In the genomic region with DNA sequence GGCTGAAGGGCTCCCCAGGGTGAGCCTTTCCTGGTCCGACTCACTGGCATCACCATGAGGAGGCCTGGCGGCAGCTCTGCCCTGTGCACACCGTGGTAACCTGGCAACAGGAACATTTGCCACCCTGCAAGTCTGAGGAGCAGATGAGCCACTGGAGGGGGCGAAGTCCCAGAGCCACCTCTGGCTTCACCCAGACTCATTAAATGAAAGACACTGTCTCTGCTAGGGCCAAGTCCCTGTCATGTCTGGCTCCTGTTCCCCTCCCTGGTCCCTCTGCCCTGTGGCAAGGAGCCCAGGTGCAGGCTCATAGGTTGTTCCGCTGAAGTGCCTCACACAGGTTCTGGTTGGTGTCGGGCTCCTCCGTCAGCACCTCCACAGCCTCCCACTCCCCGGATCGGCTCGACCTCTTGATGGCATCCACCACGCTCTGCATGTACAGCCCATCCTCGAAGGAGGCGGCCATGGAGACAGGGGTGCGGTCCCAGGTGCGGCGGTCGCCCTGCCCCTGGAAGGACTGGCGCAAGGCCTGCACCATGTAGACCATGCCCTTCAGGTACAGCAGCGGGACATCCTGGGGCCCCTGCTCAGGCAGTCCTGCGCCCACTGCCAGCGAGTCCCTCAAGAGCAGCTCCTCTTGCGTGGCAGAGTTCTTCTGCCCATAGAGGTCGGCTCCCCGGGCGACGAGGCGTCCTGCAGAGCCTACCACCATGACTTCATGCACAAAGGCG, we compare ENCODE assay signal across 11 cellular contexts. TPM values are rescaled to one million over a fixed set of nuclear protein-coding genes. Genes with fewer than 3 reads are reported as not detected.
DNase-seq lines count a peak whose midpoint lies in the region; ATAC-seq, FAIRE-seq and TF ChIP-seq lines count a peak whose summit lies in the region.
"Had no signal": no experiment of that assay in that cellular context is flagged by ENCODE, and none has a peak within 500 bp of the region (broad histone marks: within the 10 kb centered on the region; RNA-seq: fewer than 3 reads in every experiment).

No MANE protein-coding gene starts in this region.

- H3K27ac ChIP-seq in BLaER1: peak overlapping the region; percentile 72
- peak overlapping the region in 3 of 4 donors; percentile 25 to 88 (median 82) for H3K27ac ChIP-seq in pancreas

- peaks cover 53% of the 10 kb centered on the region for H3K4me1 ChIP-seq in BLaER1
- H3K4me1 ChIP-seq in endocrine pancreas (ENCODE audit: control insufficient read depth, insufficient read depth, low read length): peaks cover 5% of the 10 kb centered on the region
- peaks cover 5 to 16% (median 9%) of the 10 kb centered on the region in 3 donors for H3K4me1 ChIP-seq in pancreas

- DNase-seq in H7 (peak; percentile 33), pancreas (peak in 2 of 6 donors; percentile 14 to 58), Kasumi-1 (lab: John Stamatoyannopoulos, UW) (no peak), germinal center (ENCODE audit: low spot score) (no peak)
- DNase-seq: activated CD4-positive, alpha-beta T cell treated with anti-CD3 and anti-CD28 coated beads, Interleukin-2, amount 10 ng/mL, durations not matched to agents 24 days and 14 days; AML-193 had no signal

- H3K9me3 ChIP-seq in BLaER1: no peaks in the 10 kb centered on the region
- no peaks in the 10 kb centered on the region for H3K9me3 ChIP-seq in endocrine pancreas (ENCODE audit: control insufficient read depth, low read length)
- H3K9me3 ChIP-seq in pancreas: no peaks in the 10 kb centered on the region

- peak overlapping the region; percentile 83 for H3K4me2 ChIP-seq in BLaER1

- H3K36me3 ChIP-seq in BLaER1 (peaks cover 33% of the 10 kb centered on the region), H7 (replicated peaks; ENCODE audit: control insufficient read depth, insufficient read depth, low read length) (no peaks in the 10 kb centered on the region), endocrine pancreas (ENCODE audit: control insufficient read depth, insufficient read depth, low read length) (no peaks in the 10 kb centered on the region), pancreas (no peaks in the 10 kb centered on the region)

- TF ChIP-seq CTCF in pancreas (IDR thresholded peaks at IDR 0.05): no peak

- H3K9ac ChIP-seq in BLaER1 (peak overlapping the region; percentile 63), endocrine pancreas (ENCODE audit: control insufficient read depth, insufficient read depth, low read length) (peak overlapping the region; percentile 20)

- ATAC-seq in pancreas (peak in 2 of 4 donors; percentile 39 to 43), GM21360 (IDR thresholded peaks at IDR 0.05; ENCODE audit: unreplicated experiment) (no peak), GM19328 (IDR thresholded peaks at IDR 0.05; ENCODE audit: unreplicated experiment) (no peak)

- intact Hi-C loops in pancreas (cut with DNase I): loop anchor here in 1 of 3 donors (10.0 kb wide), 1 partner anchor 250 kb away; no protein-coding TSS in a partner anchor

- 92 to 95% methylated on average over 28 of the region's 28 CpGs for WGBS in pancreas, 2 donors

- no peak for FAIRE-seq in pancreas (lab: Jason Lieb, UNC)
- FAIRE-seq: bronchial epithelial cell had no signal

- H3K4me3 ChIP-seq in BLaER1: no peak overlapping the region
- no peak overlapping the region for H3K4me3 ChIP-seq in H7 (ENCODE audit: insufficient read depth, low read depth, low read length)
- no peak overlapping the region for H3K4me3 ChIP-seq in endocrine pancreas (ENCODE audit: control insufficient read depth, insufficient read depth, low read length)
- H3K4me3 ChIP-seq in pancreas: no peak overlapping the region

- H4K20me1 ChIP-seq in BLaER1: no peaks in the 10 kb centered on the region

- H3K27me3 ChIP-seq in BLaER1 (no peaks in the 10 kb centered on the region), H7 (ENCODE audit: control insufficient read depth, insufficient read depth, low read length) (no peaks in the 10 kb centered on the region), endocrine pancreas (ENCODE audit: control insufficient read depth, insufficient read depth, low read length) (no peaks in the 10 kb centered on the region), pancreas (no peaks in the 10 kb centered on the region)

RNA-seq across cellular contexts. Expression of gene C16orf86, which starts 8.4 kb away (rescaled TPM):
- 8.5 and 9.0 TPM in 2 replicates for total RNA-seq in H7 (2014; rRNA removed; shearing (Covaris generic))
- 1 to 10 TPM; 1.4 to 4.1 (median 2.4) TPM for total RNA-seq in pancreas
- 1 to 10 TPM; 5.7 to 7.6 TPM for polyA plus RNA-seq in pancreas

RNA-seq across cellular contexts. Expression of gene ENKD1, which starts 8.5 kb away (rescaled TPM):
- 7.0 and 12.3 TPM in 2 replicates for total RNA-seq in H7 (2014; rRNA removed; shearing (Covaris generic))
- total RNA-seq in pancreas: 10 to 100 TPM; 24.3 to 60.1 (median 44.2) TPM
- polyA plus RNA-seq in pancreas: 100 to 1,000 TPM; 150 to 171 TPM

RNA-seq across cellular contexts. Expression of gene PARD6A, which starts 14.3 kb away (rescaled TPM):
- total RNA-seq in H7 (2014; rRNA removed; shearing (Covaris generic)): 5.5 and 6.8 TPM in 2 replicates
- total RNA-seq in pancreas: 10 to 100 TPM in 4 of 6 donors, 1 to 10 TPM in 2; 8.6 to 18.2 (median 15.7) TPM
- polyA plus RNA-seq in pancreas: 10 to 100 TPM; 11.6 to 14.3 TPM

RNA-seq across cellular contexts. Expression of gene ACD, which starts 15.0 kb away (rescaled TPM):
- 44.9 and 52.2 TPM in 2 replicates for total RNA-seq in H7 (2014; rRNA removed; shearing (Covaris generic))
- 10 to 100 TPM in 2 of 6 donors, 1 to 10 TPM in 4; 6.6 to 10.8 (median 9.7) TPM for total RNA-seq in pancreas
- 10 to 100 TPM; 16.9 to 29.0 TPM for polyA plus RNA-seq in pancreas

RNA-seq across cellular contexts. Expression of gene CARMIL2, which starts 30.1 kb away (rescaled TPM):
- 3.6 and 6.4 TPM in 2 replicates for total RNA-seq in H7 (2014; rRNA removed; shearing (Covaris generic))
- total RNA-seq in pancreas: 1 to 10 TPM in 5 of 6 donors, under 1 TPM in 1; 0.75 to 2.3 (median 1.3) TPM
- 1 to 10 TPM; 2.5 to 4.3 TPM for polyA plus RNA-seq in pancreas
- total RNA-seq: bronchial epithelial cell had no signal
